ENCODE assay signal across 7 cellular contexts in genomic region chr1:112307930-112308329, GRCh38.
"Had no signal": no experiment of that assay in that cellular context is flagged by ENCODE, and none has a peak within 500 bp of the region (broad histone marks: within the 10 kb centered on the region; RNA-seq: fewer than 3 reads in every experiment).

No MANE protein-coding gene starts in this region.

- H3K27ac Mint-ChIP-seq: IgD-negative memory B cell had no signal

- H3K4me3 Mint-ChIP-seq: IgD-negative memory B cell had no signal

- ATAC-seq: HepG2 had no signal

- H3K4me3 ChIP-seq: HAP-1 had no signal

- H3K36me3 Mint-ChIP-seq: IgD-negative memory B cell had no signal

- H3K27ac ChIP-seq: HL-60 had no signal

- H3K9me3 Mint-ChIP-seq: IgD-negative memory B cell had no signal

- H3K4me1 ChIP-seq: HAP-1 had no signal

- H3K9me3 ChIP-seq: HAP-1 had no signal

- DNase-seq: GOT3, H7, KBM-7 had no signal

- H3K36me3 ChIP-seq: HAP-1 had no signal
